8 cellular contexts compared by ENCODE assay signal in genomic region chr2:216034065-216034464, GRCh38. TPM values are rescaled to one million over a fixed set of nuclear protein-coding genes. Genes with fewer than 3 reads are reported as not detected.
DNase-seq lines count a peak whose midpoint lies in the region; ATAC-seq and TF ChIP-seq lines count a peak whose summit lies in the region.

No MANE protein-coding gene starts in this region.

- no peaks in the 10 kb centered on the region for H3K27me3 ChIP-seq in uterus

- H3K27ac ChIP-seq in RWPE1 (no peak overlapping the region), uterus (no peak overlapping the region)

- no peaks in the 10 kb centered on the region for H3K9me3 ChIP-seq in uterus

- H3K36me3 ChIP-seq in uterus, result no peaks in the 10 kb centered on the region

- DNase-seq in AG20443 (ENCODE audit: low spot score), result peak; percentile 76
- peak; percentile 51 for DNase-seq in HT1080 (ENCODE audit: low read depth)
- peak; percentile 70 for DNase-seq in RWPE1 (ENCODE audit: low spot score)
- peak; percentile 92 for DNase-seq in activated effector memory CD4-positive, alpha-beta T cell treated with anti-CD3 and anti-CD28 coated beads, Interleukin-2, amount 50 U/mL, for 16 hours
- peak; percentile 69 for DNase-seq in globus pallidus (ENCODE audit: low spot score)
- DNase-seq in posterior cingulate gyrus, result peak; percentile 42 to 95 (median 76)
- peak; percentile 43 to 57 for DNase-seq in uterus

- no peaks in the 10 kb centered on the region for H3K4me1 ChIP-seq in uterus

- intact Hi-C loops in posterior cingulate gyrus (cut with DNase I), result no loop called here
- intact Hi-C loops in uterus (cut with DNase I; ENCODE audit: low total_unique reads), result no loop called here

- no peak for TF ChIP-seq POLR2A in uterus (IDR thresholded peaks at IDR 0.05)

- TF ChIP-seq CTCF in RWPE1 (conservative IDR thresholded peaks at IDR 0.05; ENCODE audit: low read depth) (peak; percentile 84), uterus (IDR thresholded peaks at IDR 0.05) (peak; percentile 55 to 87 (median 57))

- H3K4me3 ChIP-seq in uterus, result no peak overlapping the region

- peak; percentile 45 for ATAC-seq in GM19035 (IDR thresholded peaks at IDR 0.05; ENCODE audit: unreplicated experiment)

- POLR2A ChIA-PET in RWPE1 (lab: Yijun Ruan, JAX; ENCODE audit: low non-redundant PET), result interaction anchor here (0.5 kb wide), 1 partner anchor 9 kb away, joined by 3 read pairs; no protein-coding TSS in a partner anchor

- CTCF ChIA-PET in RWPE1 (lab: Yijun Ruan, JAX), result interaction anchor here (0.6 to 2.1 kb wide), 10 partner anchors 8 to 86 kb away, joined by 3 to 7 read pairs (median 4); partner anchors contain the start of genes PECR and TMEM169

RNA-seq across cellular contexts. Expression of gene MREG, which starts 20.7 kb away (rescaled TPM):
- total RNA-seq in HT1080 (2014; rRNA removed; shearing (Covaris generic)), result 17.6 and 19.8 TPM in 2 replicates
- 5.0 and 6.4 TPM in 2 replicates for polyA plus RNA-seq in HT1080 (2015; cell fraction: cytosol; rRNA removed)
- 3.3 and 3.5 TPM in 2 replicates for polyA plus RNA-seq in HT1080 (2015; cell fraction: nucleus; rRNA removed)
- total RNA-seq in uterus, result 1 to 10 TPM in 3 of 4 donors, under 1 TPM in 1; 0.59 to 8.5 (median 3.9) TPM

RNA-seq across cellular contexts. Expression of gene PECR, which starts 47.5 kb away (rescaled TPM):
- 10.6 and 11.3 TPM in 2 replicates for total RNA-seq in HT1080 (2014; rRNA removed; shearing (Covaris generic))
- 13.0 and 13.9 TPM in 2 replicates for polyA plus RNA-seq in HT1080 (2015; cell fraction: cytosol; rRNA removed)
- polyA plus RNA-seq in HT1080 (2015; cell fraction: nucleus; rRNA removed), result 4.1 and 6.2 TPM in 2 replicates
- 10 to 100 TPM in 3 of 4 donors, 1 to 10 TPM in 1; 1.2 to 25.4 (median 14.9) TPM for total RNA-seq in uterus

RNA-seq across cellular contexts. Expression of gene TMEM169, which starts 47.7 kb away (rescaled TPM):
- 0.19 and 0.33 TPM in 2 replicates for total RNA-seq in HT1080 (2014; rRNA removed; shearing (Covaris generic))
- 0.52 and 0.70 TPM in 2 replicates for polyA plus RNA-seq in HT1080 (2015; cell fraction: cytosol; rRNA removed)
- 0.24 and 0.36 TPM in 2 replicates for polyA plus RNA-seq in HT1080 (2015; cell fraction: nucleus; rRNA removed)
- 1 to 10 TPM in 1 of 4 donors, under 1 TPM in 1, not detected in 2; 0.97 to 1.0 TPM for total RNA-seq in uterus
